ENCODE assay signal across 1 cellular context in genomic region chr1:17011439-17012307, GRCh38.
A peak's percentile ranks its signal among the peaks of the same experiment; 100 is the strongest.
TF ChIP-seq lines count a peak whose summit lies in the region.

ATP13A2 (minus strand) TSS chr1:17011928; CDS start chr1:17011738, 190 bp downstream.

TF ChIP-seq in K562, 482 proteins besides CTCF, POLR2A, EP300 and RAD21 (continued from another document and continues in another):
- no peak for TF ChIP-seq BRF2 (IDR thresholded peaks at IDR 0.05; ENCODE audit: borderline replicate concordance, insufficient read depth, insufficient read length)
- no peak for TF ChIP-seq ZNF347 (CRISPR knock-in tag; IDR thresholded peaks at IDR 0.05; ENCODE audit: low read depth)
- TF ChIP-seq MIER1 (IDR thresholded peaks at IDR 0.05; ENCODE audit: low read depth) = no peak
- no peak for TF ChIP-seq GTF2A2 (tag; IDR thresholded peaks at IDR 0.05)
- peak; percentile 85 for TF ChIP-seq VEZF1 (CRISPR knock-in tag; IDR thresholded peaks at IDR 0.05)
- no peak for TF ChIP-seq GABPB2 (CRISPR knock-in tag; conservative IDR thresholded peaks at IDR 0.05)
- no peak for TF ChIP-seq ZBTB8A (IDR thresholded peaks at IDR 0.05; ENCODE audit: partially characterized antibody)
- no peak for TF ChIP-seq CEBPZ (IDR thresholded peaks at IDR 0.05; ENCODE audit: borderline replicate concordance, low read depth, low read length)
- peak; percentile 68; the same call in 1 of the 2 replicates for TF ChIP-seq ZBTB12 (CRISPR knock-in tag; IDR thresholded peaks at IDR 0.05)
- TF ChIP-seq UBTF (IDR thresholded peaks at IDR 0.05; ENCODE audit: borderline replicate concordance in 1 of 2, low read depth in 2 of 2, low read length in 2 of 2) = 0 out of 4 replicates have a peak, but pooled peaks have one; percentile 22 to 36
- no peak for TF ChIP-seq SAFB2 (IDR thresholded peaks at IDR 0.05; ENCODE audit: borderline replicate concordance, low read depth, low read length, severe bottlenecking)
- TF ChIP-seq ATF2 (CRISPR knock-in tag; IDR thresholded peaks at IDR 0.05) = no peak
- no peak for TF ChIP-seq ARNT (IDR thresholded peaks at IDR 0.05)
- no peak for TF ChIP-seq PHB2 (IDR thresholded peaks at IDR 0.05; ENCODE audit: low read depth)
- TF ChIP-seq ARID3A (IDR thresholded peaks at IDR 0.05; ENCODE audit: borderline replicate concordance, low read depth, low read length) = no peak
- peak; percentile 24 for TF ChIP-seq RBBP5 (IDR thresholded peaks at IDR 0.05; ENCODE audit: borderline replicate concordance, insufficient read depth, low read length, poor library complexity, severe bottlenecking)
- TF ChIP-seq ZNF212 (CRISPR knock-in tag; IDR thresholded peaks at IDR 0.05) = no peak
- TF ChIP-seq TRIM24 (IDR thresholded peaks at IDR 0.05) = no peak
- no peak for TF ChIP-seq TAF9B (IDR thresholded peaks at IDR 0.05; ENCODE audit: partially characterized antibody)
- TF ChIP-seq ZBTB49 (CRISPR knock-in tag; IDR thresholded peaks at IDR 0.05; ENCODE audit: borderline replicate concordance) = no peak
- TF ChIP-seq ZNF395 (CRISPR knock-in tag; IDR thresholded peaks at IDR 0.05) = peak; percentile 49; the same call in 1 of the 2 replicates
- TF ChIP-seq STAT5A (IDR thresholded peaks at IDR 0.05; ENCODE audit: borderline replicate concordance, low read length) = no peak
- TF ChIP-seq MAFK (IDR thresholded peaks at IDR 0.05; ENCODE audit: low read length) = no peak
- TF ChIP-seq OTX1 (CRISPR knock-in tag; IDR thresholded peaks at IDR 0.05) = no peak
- TF ChIP-seq ZNF408 (CRISPR knock-in tag; IDR thresholded peaks at IDR 0.05; ENCODE audit: low read depth) = no peak
- TF ChIP-seq MTA2 (IDR thresholded peaks at IDR 0.05; ENCODE audit: low read depth) = no peak
- TF ChIP-seq GATA2 (CRISPR knock-in tag; IDR thresholded peaks at IDR 0.05) = no peak
- TF ChIP-seq CEBPG (CRISPR knock-in tag; IDR thresholded peaks at IDR 0.05) = no peak
- no peak for TF ChIP-seq CEBPG (tag; conservative IDR thresholded peaks at IDR 0.05 in 1 of 2, IDR thresholded peaks at IDR 0.05 in 1 of 2)
- no peak for TF ChIP-seq TARDBP (IDR thresholded peaks at IDR 0.05)
- TF ChIP-seq XRCC4 (IDR thresholded peaks at IDR 0.05; ENCODE audit: extremely low read depth, insufficient read depth, insufficient read length) = no peak
- TF ChIP-seq CREB5 (CRISPR knock-in tag; IDR thresholded peaks at IDR 0.05) = no peak
- no peak for TF ChIP-seq CBX5 (IDR thresholded peaks at IDR 0.05; ENCODE audit: borderline replicate concordance, low read depth)
- no peak for TF ChIP-seq USF2 (CRISPR knock-in tag; IDR thresholded peaks at IDR 0.05)
- 0 out of 2 replicates have a peak, but pooled peaks have one; percentile 13 for TF ChIP-seq ZNF583 (CRISPR knock-in tag; IDR thresholded peaks at IDR 0.05)
- no peak for TF ChIP-seq SMARCA4 (IDR thresholded peaks at IDR 0.05)
- no peak for TF ChIP-seq HDAC8 (tag; IDR thresholded peaks at IDR 0.05)
- no peak for TF ChIP-seq SMARCB1 (IDR thresholded peaks at IDR 0.05; ENCODE audit: insufficient read length, low read depth)
- no peak for TF ChIP-seq ZNF436 (CRISPR knock-in tag; IDR thresholded peaks at IDR 0.05)
- TF ChIP-seq SIRT6 (IDR thresholded peaks at IDR 0.05; ENCODE audit: low read depth, low read length) = no peak
- no peak for TF ChIP-seq SMARCA5 (IDR thresholded peaks at IDR 0.05)
- TF ChIP-seq ATF3 (IDR thresholded peaks at IDR 0.05) = no peak
- TF ChIP-seq ATF3 (CRISPR knock-in tag; conservative IDR thresholded peaks at IDR 0.05) = no peak
